ENCODE assay signal across 16 cellular contexts in the genomic region with DNA sequence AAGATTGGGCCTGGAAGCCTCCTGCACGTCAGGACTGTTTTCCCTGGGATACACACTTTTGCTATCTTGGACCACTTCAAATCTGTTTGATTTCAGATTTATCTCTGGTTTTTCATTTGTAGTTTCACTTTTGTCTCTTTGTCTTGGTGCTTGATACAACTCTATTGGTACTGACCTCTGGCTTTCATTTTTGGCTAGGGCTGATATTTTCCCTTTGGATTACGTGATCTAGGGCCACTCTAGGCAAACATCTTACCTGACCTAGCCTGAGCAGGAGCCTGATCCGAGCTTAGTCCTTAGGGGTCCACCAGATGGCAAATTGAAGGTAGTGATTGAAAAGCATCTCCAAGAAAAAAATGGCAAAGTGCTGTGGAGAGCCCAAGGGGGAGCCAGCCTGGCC. TPM values are rescaled to one million over a fixed set of nuclear protein-coding genes. Genes with fewer than 3 reads are reported as not detected.
A peak's percentile ranks its signal among the peaks of the same experiment; 100 is the strongest.
DNase-seq lines count a peak whose midpoint lies in the region; ATAC-seq and TF ChIP-seq lines count a peak whose summit lies in the region.
"Had no signal": no experiment of that assay in that cellular context is flagged by ENCODE, and none has a peak within 500 bp of the region (broad histone marks: within the 10 kb centered on the region; RNA-seq: fewer than 3 reads in every experiment).

No MANE protein-coding gene starts in this region.

- no peaks in the 10 kb centered on the region for H3K79me2 ChIP-seq in MM.1S (ENCODE audit: low read length)

- no peaks in the 10 kb centered on the region for H4K20me1 ChIP-seq in MM.1S (ENCODE audit: insufficient read depth, low read length)
- H4K20me1 ChIP-seq: BLaER1 treated with 17β-estradiol and CSF1 and Interleukin-3, amounts not matched to agents 10 nM and 100 nM had no signal

- no peaks in the 10 kb centered on the region for H3K9me2 ChIP-seq in MM.1S (replicated peaks; ENCODE audit: insufficient read depth, low read length)

- H3K9ac ChIP-seq in MM.1S (ENCODE audit: low read length), result no peak overlapping the region
- H3K9ac ChIP-seq: BLaER1 treated with 17β-estradiol and CSF1 and Interleukin-3, amounts not matched to agents 10 nM and 100 nM had no signal

- H3K27ac ChIP-seq in MM.1S (ENCODE audit: low read length), result no peak overlapping the region
- H3K27ac ChIP-seq: 22Rv1; BLaER1 treated with 17β-estradiol and CSF1 and Interleukin-3, amounts not matched to agents 10 nM and 100 nM had no signal

- no peaks in the 10 kb centered on the region for H3K9me3 ChIP-seq in MM.1S (replicated peaks; ENCODE audit: insufficient read depth, low read length)

- no peaks in the 10 kb centered on the region for H3K36me3 ChIP-seq in MM.1S (replicated peaks; ENCODE audit: insufficient read depth, low read length)
- H3K36me3 ChIP-seq: BLaER1 treated with 17β-estradiol and CSF1 and Interleukin-3, amounts not matched to agents 10 nM and 100 nM had no signal

- H2AFZ ChIP-seq in MM.1S (ENCODE audit: low read length), result no peak overlapping the region

- ATAC-seq in left lobe of liver (peak; percentile 54), GM19397 (IDR thresholded peaks at IDR 0.05; ENCODE audit: unreplicated experiment) (no peak), GM18505 (IDR thresholded peaks at IDR 0.05; ENCODE audit: unreplicated experiment) (no peak), left cardiac atrium (no peak)
- ATAC-seq: CD8-positive, alpha-beta T cell had no signal

- DNase-seq in NCI-H82 (lab: John Stamatoyannopoulos, UW) (peak; percentile 24), NCI-H82 treated with DMSO at 0.1 percent for 48 hours (lab: John Stamatoyannopoulos, UW; ENCODE audit: unreplicated experiment) (no peak), MM.1S (no peak), left lobe of liver (ENCODE audit: low spot score) (no peak), left cardiac atrium (no peak)
- DNase-seq: Calu3; CD8-positive, alpha-beta T cell; DMS 273 treated with DMSO at 0.1 percent for 48 hours; DMS53; DND-41; EL; H9 had no signal

- H3K27me3 ChIP-seq in MM.1S (replicated peaks; ENCODE audit: insufficient read depth, low read length), result no peaks in the 10 kb centered on the region
- H3K27me3 ChIP-seq: BLaER1 treated with 17β-estradiol and CSF1 and Interleukin-3, amounts not matched to agents 10 nM and 100 nM had no signal

- no peaks in the 10 kb centered on the region for H3K4me1 ChIP-seq in MM.1S (ENCODE audit: low read length)

- H3K4me2 ChIP-seq in MM.1S (ENCODE audit: low read depth, low read length), result 0 out of 2 replicates have a peak overlapping the region, but pooled peaks have one; percentile 1
- H3K4me2 ChIP-seq: BLaER1 treated with 17β-estradiol and CSF1 and Interleukin-3, amounts not matched to agents 10 nM and 100 nM had no signal

- intact Hi-C loops in left cardiac atrium (cut with DNase I), result no loop called here

- no peak overlapping the region for H3K4me3 ChIP-seq in MM.1S (ENCODE audit: low read length)
- H3K4me3 ChIP-seq: BLaER1 treated with 17β-estradiol and CSF1 and Interleukin-3, amounts not matched to agents 10 nM and 100 nM had no signal

- H3F3A ChIP-seq in MM.1S (ENCODE audit: insufficient read depth, low read length), result no peaks in the 10 kb centered on the region

- TF ChIP-seq CTCF in MM.1S (IDR thresholded peaks at IDR 0.05; ENCODE audit: low read length), result no peak

- no peak for TF ChIP-seq POLR2A in GM18505 (IDR thresholded peaks at IDR 0.05; ENCODE audit: borderline replicate concordance, extremely low read depth, insufficient read depth, insufficient read length)

RNA-seq across cellular contexts. Expression of gene ZBTB18, which starts 39.6 kb away (rescaled TPM):
- total RNA-seq in left lobe of liver, result 14.3 TPM
- total RNA-seq in left cardiac atrium, result 10 to 100 TPM; 21.4 to 24.0 TPM
